ENCODE assay signal across 1 cellular context in the genomic region with DNA sequence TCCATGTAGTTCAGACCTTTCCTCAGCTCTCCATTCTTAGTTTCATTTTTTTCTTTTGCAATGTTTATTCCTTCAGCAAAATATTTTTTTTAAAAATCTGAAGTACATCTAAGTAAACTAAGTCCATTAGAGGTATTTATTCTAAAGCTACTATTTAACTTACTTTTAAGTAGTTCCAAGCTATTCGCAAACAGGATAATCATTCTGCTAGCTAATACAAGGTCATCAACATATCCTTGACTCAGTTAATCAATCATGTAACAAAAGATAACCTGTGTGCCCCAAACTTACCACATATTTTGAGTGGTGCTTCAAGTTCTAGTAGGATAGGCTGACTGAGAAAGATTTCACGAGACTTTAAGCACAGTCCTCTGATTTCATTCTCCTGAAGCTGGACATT.
TF ChIP-seq lines count a peak whose summit lies in the region.

No MANE protein-coding gene starts in this region.

TF ChIP-seq in HepG2, 621 proteins besides CTCF, POLR2A, EP300 and RAD21 (continued from another document and continues in another):
- TF ChIP-seq, protein P1, sequence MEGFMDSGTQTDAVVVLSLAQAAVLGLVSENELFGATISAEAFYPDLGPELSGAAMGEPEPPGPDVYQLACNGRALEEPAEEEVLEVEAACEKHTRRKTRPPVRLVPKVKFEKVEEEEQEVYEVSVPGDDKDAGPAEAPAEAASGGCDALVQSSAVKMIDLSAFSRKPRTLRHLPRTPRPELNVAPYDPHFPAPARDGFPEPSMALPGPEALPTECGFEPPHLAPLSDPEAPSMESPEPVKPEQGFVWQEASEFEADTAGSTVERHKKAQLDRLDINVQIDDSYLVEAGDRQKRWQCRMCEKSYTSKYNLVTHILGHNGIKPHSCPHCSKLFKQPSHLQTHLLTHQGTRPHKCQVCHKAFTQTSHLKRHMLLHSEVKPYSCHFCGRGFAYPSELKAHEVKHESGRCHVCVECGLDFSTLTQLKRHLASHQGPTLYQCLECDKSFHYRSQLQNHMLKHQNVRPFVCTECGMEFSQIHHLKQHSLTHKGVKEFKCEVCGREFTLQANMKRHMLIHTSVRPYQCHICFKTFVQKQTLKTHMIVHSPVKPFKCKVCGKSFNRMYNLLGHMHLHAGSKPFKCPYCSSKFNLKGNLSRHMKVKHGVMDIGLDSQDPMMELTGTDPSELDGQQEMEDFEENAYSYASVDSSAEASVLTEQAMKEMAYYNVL (CRISPR knock-in tag; IDR thresholded peaks at IDR 0.05; ENCODE audit: borderline replicate concordance): no peak
- no peak for TF ChIP-seq ZNF629 (CRISPR knock-in tag; conservative IDR thresholded peaks at IDR 0.05)
- no peak for TF ChIP-seq ZNF234 (CRISPR knock-in tag; conservative IDR thresholded peaks at IDR 0.05)
- no peak for TF ChIP-seq NFRKB (IDR thresholded peaks at IDR 0.05)
- no peak for TF ChIP-seq ZBTB8A (CRISPR knock-in tag; IDR thresholded peaks at IDR 0.05; ENCODE audit: borderline replicate concordance, low read depth)
- no peak for TF ChIP-seq ZNF44 (CRISPR knock-in tag; IDR thresholded peaks at IDR 0.05)
- no peak for TF ChIP-seq POLR2G (IDR thresholded peaks at IDR 0.05; ENCODE audit: low read depth, low read length)
- no peak for TF ChIP-seq ARNTL (CRISPR knock-in tag; IDR thresholded peaks at IDR 0.05)
- TF ChIP-seq HNRNPK (IDR thresholded peaks at IDR 0.05; ENCODE audit: low read depth, low read length, poor library complexity, severe bottlenecking): no peak
- TF ChIP-seq RNF2 (conservative IDR thresholded peaks at IDR 0.05; ENCODE audit: low read depth): no peak
- TF ChIP-seq, protein P2, sequence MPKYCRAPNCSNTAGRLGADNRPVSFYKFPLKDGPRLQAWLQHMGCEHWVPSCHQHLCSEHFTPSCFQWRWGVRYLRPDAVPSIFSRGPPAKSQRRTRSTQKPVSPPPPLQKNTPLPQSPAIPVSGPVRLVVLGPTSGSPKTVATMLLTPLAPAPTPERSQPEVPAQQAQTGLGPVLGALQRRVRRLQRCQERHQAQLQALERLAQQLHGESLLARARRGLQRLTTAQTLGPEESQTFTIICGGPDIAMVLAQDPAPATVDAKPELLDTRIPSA (CRISPR knock-in tag; IDR thresholded peaks at IDR 0.05; ENCODE audit: borderline replicate concordance): no peak
- TF ChIP-seq ZNF776 (CRISPR knock-in tag; IDR thresholded peaks at IDR 0.05): no peak
- no peak for TF ChIP-seq MXD4 (CRISPR knock-in tag; IDR thresholded peaks at IDR 0.05)
- no peak for TF ChIP-seq ZNF296 (CRISPR knock-in tag; conservative IDR thresholded peaks at IDR 0.05)
- TF ChIP-seq ZSCAN22 (CRISPR knock-in tag; IDR thresholded peaks at IDR 0.05): no peak
- TF ChIP-seq, protein P3, sequence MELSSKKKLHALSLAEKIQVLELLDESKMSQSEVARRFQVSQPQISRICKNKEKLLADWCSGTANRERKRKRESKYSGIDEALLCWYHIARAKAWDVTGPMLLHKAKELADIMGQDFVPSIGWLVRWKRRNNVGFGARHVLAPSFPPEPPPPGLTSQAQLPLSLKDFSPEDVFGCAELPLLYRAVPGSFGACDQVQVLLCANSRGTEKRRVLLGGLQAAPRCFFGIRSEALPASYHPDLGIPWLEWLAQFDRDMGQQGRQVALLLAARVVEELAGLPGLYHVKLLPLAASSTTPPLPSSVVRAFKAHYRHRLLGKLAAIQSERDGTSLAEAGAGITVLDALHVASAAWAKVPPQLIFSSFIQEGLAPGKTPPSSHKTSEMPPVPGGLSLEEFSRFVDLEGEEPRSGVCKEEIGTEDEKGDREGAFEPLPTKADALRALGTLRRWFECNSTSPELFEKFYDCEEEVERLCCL (CRISPR knock-in tag; IDR thresholded peaks at IDR 0.05; ENCODE audit: borderline replicate concordance): no peak
- no peak for TF ChIP-seq MEIS1 (CRISPR knock-in tag; IDR thresholded peaks at IDR 0.05; ENCODE audit: borderline replicate concordance)
- TF ChIP-seq ZNF619 (CRISPR knock-in tag; IDR thresholded peaks at IDR 0.05): no peak
- TF ChIP-seq, protein P4, sequence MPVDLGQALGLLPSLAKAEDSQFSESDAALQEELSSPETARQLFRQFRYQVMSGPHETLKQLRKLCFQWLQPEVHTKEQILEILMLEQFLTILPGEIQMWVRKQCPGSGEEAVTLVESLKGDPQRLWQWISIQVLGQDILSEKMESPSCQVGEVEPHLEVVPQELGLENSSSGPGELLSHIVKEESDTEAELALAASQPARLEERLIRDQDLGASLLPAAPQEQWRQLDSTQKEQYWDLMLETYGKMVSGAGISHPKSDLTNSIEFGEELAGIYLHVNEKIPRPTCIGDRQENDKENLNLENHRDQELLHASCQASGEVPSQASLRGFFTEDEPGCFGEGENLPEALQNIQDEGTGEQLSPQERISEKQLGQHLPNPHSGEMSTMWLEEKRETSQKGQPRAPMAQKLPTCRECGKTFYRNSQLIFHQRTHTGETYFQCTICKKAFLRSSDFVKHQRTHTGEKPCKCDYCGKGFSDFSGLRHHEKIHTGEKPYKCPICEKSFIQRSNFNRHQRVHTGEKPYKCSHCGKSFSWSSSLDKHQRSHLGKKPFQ (CRISPR knock-in tag; IDR thresholded peaks at IDR 0.05; ENCODE audit: insufficient replicate concordance): no peak
- no peak for TF ChIP-seq ZFAT (CRISPR knock-in tag; conservative IDR thresholded peaks at IDR 0.05)
- TF ChIP-seq IRX3 (CRISPR knock-in tag; IDR thresholded peaks at IDR 0.05; ENCODE audit: borderline replicate concordance, low read depth): no peak
- TF ChIP-seq PPARG (CRISPR knock-in tag; conservative IDR thresholded peaks at IDR 0.05): 0 out of 2 replicates have a peak, but pooled peaks have one; percentile 19
- no peak for TF ChIP-seq ZBTB3 (CRISPR knock-in tag; IDR thresholded peaks at IDR 0.05; ENCODE audit: borderline replicate concordance, low read depth)
- TF ChIP-seq, protein P5, sequence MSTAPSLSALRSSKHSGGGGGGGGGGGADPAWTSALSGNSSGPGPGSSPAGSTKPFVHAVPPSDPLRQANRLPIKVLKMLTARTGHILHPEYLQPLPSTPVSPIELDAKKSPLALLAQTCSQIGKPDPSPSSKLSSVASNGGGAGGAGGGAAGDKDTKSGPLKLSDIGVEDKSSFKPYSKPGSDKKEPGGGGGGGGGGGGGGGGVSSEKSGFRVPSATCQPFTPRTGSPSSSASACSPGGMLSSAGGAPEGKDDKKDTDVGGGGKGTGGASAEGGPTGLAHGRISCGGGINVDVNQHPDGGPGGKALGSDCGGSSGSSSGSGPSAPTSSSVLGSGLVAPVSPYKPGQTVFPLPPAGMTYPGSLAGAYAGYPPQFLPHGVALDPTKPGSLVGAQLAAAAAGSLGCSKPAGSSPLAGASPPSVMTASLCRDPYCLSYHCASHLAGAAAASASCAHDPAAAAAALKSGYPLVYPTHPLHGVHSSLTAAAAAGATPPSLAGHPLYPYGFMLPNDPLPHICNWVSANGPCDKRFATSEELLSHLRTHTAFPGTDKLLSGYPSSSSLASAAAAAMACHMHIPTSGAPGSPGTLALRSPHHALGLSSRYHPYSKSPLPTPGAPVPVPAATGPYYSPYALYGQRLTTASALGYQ (CRISPR knock-in tag; IDR thresholded peaks at IDR 0.05): peak; percentile 65; the same call in 1 of the 2 replicates
- TF ChIP-seq, protein P6, sequence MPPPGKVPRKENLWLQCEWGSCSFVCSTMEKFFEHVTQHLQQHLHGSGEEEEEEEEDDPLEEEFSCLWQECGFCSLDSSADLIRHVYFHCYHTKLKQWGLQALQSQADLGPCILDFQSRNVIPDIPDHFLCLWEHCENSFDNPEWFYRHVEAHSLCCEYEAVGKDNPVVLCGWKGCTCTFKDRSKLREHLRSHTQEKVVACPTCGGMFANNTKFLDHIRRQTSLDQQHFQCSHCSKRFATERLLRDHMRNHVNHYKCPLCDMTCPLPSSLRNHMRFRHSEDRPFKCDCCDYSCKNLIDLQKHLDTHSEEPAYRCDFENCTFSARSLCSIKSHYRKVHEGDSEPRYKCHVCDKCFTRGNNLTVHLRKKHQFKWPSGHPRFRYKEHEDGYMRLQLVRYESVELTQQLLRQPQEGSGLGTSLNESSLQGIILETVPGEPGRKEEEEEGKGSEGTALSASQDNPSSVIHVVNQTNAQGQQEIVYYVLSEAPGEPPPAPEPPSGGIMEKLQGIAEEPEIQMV (CRISPR knock-in tag; IDR thresholded peaks at IDR 0.05; ENCODE audit: low read depth): no peak
- no peak for TF ChIP-seq RXRA (CRISPR knock-in tag; IDR thresholded peaks at IDR 0.05)
- TF ChIP-seq HCFC1 (IDR thresholded peaks at IDR 0.05; ENCODE audit: low read depth, low read length): no peak
- no peak for TF ChIP-seq U2AF1 (optimal IDR thresholded peaks at IDR 0.05; ENCODE audit: low read depth, low read length)
- TF ChIP-seq, protein P7, sequence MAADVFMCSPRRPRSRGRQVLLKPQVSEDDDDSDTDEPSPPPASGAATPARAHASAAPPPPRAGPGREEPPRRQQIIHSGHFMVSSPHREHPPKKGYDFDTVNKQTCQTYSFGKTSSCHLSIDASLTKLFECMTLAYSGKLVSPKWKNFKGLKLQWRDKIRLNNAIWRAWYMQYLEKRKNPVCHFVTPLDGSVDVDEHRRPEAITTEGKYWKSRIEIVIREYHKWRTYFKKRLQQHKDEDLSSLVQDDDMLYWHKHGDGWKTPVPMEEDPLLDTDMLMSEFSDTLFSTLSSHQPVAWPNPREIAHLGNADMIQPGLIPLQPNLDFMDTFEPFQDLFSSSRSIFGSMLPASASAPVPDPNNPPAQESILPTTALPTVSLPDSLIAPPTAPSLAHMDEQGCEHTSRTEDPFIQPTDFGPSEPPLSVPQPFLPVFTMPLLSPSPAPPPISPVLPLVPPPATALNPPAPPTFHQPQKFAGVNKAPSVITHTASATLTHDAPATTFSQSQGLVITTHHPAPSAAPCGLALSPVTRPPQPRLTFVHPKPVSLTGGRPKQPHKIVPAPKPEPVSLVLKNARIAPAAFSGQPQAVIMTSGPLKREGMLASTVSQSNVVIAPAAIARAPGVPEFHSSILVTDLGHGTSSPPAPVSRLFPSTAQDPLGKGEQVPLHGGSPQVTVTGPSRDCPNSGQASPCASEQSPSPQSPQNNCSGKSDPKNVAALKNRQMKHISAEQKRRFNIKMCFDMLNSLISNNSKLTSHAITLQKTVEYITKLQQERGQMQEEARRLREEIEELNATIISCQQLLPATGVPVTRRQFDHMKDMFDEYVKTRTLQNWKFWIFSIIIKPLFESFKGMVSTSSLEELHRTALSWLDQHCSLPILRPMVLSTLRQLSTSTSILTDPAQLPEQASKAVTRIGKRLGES (CRISPR knock-in tag; IDR thresholded peaks at IDR 0.05; ENCODE audit: borderline replicate concordance): no peak
- no peak for TF ChIP-seq ZNF75D (CRISPR knock-in tag; IDR thresholded peaks at IDR 0.05; ENCODE audit: borderline replicate concordance)
- no peak for TF ChIP-seq GTF2F1 (IDR thresholded peaks at IDR 0.05; ENCODE audit: low read length)
- TF ChIP-seq HOXA5 (CRISPR knock-in tag; IDR thresholded peaks at IDR 0.05): no peak
- TF ChIP-seq ARNT (IDR thresholded peaks at IDR 0.05): no peak
- TF ChIP-seq, protein P8, sequence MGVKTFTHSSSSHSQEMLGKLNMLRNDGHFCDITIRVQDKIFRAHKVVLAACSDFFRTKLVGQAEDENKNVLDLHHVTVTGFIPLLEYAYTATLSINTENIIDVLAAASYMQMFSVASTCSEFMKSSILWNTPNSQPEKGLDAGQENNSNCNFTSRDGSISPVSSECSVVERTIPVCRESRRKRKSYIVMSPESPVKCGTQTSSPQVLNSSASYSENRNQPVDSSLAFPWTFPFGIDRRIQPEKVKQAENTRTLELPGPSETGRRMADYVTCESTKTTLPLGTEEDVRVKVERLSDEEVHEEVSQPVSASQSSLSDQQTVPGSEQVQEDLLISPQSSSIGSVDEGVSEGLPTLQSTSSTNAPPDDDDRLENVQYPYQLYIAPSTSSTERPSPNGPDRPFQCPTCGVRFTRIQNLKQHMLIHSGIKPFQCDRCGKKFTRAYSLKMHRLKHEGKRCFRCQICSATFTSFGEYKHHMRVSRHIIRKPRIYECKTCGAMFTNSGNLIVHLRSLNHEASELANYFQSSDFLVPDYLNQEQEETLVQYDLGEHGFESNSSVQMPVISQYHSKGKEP (CRISPR knock-in tag; IDR thresholded peaks at IDR 0.05): no peak
- TF ChIP-seq, protein P9, sequence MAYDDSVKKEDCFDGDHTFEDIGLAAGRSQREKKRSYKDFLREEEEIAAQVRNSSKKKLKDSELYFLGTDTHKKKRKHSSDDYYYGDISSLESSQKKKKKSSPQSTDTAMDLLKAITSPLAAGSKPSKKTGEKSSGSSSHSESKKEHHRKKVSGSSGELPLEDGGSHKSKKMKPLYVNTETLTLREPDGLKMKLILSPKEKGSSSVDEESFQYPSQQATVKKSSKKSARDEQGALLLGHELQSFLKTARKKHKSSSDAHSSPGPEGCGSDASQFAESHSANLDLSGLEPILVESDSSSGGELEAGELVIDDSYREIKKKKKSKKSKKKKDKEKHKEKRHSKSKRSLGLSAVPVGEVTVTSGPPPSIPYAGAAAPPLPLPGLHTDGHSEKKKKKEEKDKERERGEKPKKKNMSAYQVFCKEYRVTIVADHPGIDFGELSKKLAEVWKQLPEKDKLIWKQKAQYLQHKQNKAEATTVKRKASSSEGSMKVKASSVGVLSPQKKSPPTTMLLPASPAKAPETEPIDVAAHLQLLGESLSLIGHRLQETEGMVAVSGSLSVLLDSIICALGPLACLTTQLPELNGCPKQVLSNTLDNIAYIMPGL (CRISPR knock-in tag; IDR thresholded peaks at IDR 0.05; ENCODE audit: borderline replicate concordance in 1 of 2, low read depth in 1 of 2): no peak
- no peak for TF ChIP-seq KLF11 (CRISPR knock-in tag; IDR thresholded peaks at IDR 0.05)
- peak; percentile 73 for TF ChIP-seq HHEX (CRISPR knock-in tag; IDR thresholded peaks at IDR 0.05)
- no peak for TF ChIP-seq ZFP36 (IDR thresholded peaks at IDR 0.05; ENCODE audit: borderline replicate concordance, low read depth, low read length, partially characterized antibody)
- TF ChIP-seq RORA (CRISPR knock-in tag; IDR thresholded peaks at IDR 0.05): no peak
- no peak for TF ChIP-seq FOXK1 (CRISPR knock-in tag; IDR thresholded peaks at IDR 0.05; ENCODE audit: borderline replicate concordance, low read depth)
- TF ChIP-seq ZNF484 (CRISPR knock-in tag; IDR thresholded peaks at IDR 0.05; ENCODE audit: borderline replicate concordance, low read depth): no peak
- TF ChIP-seq ZNF30 (CRISPR knock-in tag; IDR thresholded peaks at IDR 0.05): no peak
- no peak for TF ChIP-seq NR2F2 (IDR thresholded peaks at IDR 0.05; ENCODE audit: borderline replicate concordance, low read depth)
- TF ChIP-seq NFKBIZ (CRISPR knock-in tag; IDR thresholded peaks at IDR 0.05): no peak
- TF ChIP-seq GZF1 (CRISPR knock-in tag; IDR thresholded peaks at IDR 0.05): no peak
- no peak for TF ChIP-seq ZNF616 (CRISPR knock-in tag; IDR thresholded peaks at IDR 0.05; ENCODE audit: low read depth)
- TF ChIP-seq, protein P10, sequence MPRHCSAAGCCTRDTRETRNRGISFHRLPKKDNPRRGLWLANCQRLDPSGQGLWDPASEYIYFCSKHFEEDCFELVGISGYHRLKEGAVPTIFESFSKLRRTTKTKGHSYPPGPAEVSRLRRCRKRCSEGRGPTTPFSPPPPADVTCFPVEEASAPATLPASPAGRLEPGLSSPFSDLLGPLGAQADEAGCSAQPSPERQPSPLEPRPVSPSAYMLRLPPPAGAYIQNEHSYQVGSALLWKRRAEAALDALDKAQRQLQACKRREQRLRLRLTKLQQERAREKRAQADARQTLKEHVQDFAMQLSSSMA (CRISPR knock-in tag; IDR thresholded peaks at IDR 0.05): no peak
- TF ChIP-seq ZNF12 (CRISPR knock-in tag; IDR thresholded peaks at IDR 0.05): no peak
- TF ChIP-seq, protein P11, sequence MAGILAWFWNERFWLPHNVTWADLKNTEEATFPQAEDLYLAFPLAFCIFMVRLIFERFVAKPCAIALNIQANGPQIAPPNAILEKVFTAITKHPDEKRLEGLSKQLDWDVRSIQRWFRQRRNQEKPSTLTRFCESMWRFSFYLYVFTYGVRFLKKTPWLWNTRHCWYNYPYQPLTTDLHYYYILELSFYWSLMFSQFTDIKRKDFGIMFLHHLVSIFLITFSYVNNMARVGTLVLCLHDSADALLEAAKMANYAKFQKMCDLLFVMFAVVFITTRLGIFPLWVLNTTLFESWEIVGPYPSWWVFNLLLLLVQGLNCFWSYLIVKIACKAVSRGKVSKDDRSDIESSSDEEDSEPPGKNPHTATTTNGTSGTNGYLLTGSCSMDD (CRISPR knock-in tag; IDR thresholded peaks at IDR 0.05): no peak
- no peak for TF ChIP-seq CEBPB (IDR thresholded peaks at IDR 0.05; ENCODE audit: borderline replicate concordance, low read depth, low read length)
